ENCODE assay signal across 10 cellular contexts in the genomic region with DNA sequence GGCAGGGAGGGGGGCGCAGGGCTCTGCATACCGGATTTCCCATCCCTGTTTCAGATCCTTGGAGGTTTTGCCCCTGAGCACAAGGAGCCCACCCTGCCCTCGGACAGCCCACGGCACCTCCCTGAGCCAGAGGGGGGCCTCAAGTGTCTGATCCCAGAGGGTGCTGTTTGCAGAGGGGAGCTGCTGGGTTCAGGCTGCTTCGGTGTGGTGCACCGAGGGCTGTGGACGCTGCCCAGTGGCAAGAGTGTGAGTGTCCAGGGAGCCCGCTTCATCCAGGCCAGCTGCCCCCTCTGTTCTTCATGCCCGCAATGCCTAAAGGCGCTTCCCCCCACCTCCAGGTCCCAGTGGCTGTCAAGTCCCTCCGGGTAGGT. TPM values are rescaled to one million over a fixed set of nuclear protein-coding genes. Genes with fewer than 3 reads are reported as not detected.
DNase-seq lines count a peak whose midpoint lies in the region; ATAC-seq and TF ChIP-seq lines count a peak whose summit lies in the region.
"Had no signal": no experiment of that assay in that cellular context is flagged by ENCODE, and none has a peak within 500 bp of the region (broad histone marks: within the 10 kb centered on the region; RNA-seq: fewer than 3 reads in every experiment).

No MANE protein-coding gene starts in this region.

- peaks cover 0 to 35% (median 9%) of the 10 kb centered on the region in 4 donors for H3K4me1 Mint-ChIP-seq in CD4-positive, CD25-positive, alpha-beta regulatory T cell

- peaks cover 19% of the 10 kb centered on the region for H3K4me1 ChIP-seq in CD4-positive, CD25-positive, alpha-beta regulatory T cell (ENCODE audit: control insufficient read depth, insufficient read depth, low read length, poor library complexity, severe bottlenecking)
- H3K4me1 ChIP-seq in colonic mucosa (no peaks in the 10 kb centered on the region), ovary (ENCODE audit: insufficient read depth) (peaks cover 19% of the 10 kb centered on the region)

- no peak overlapping the region for H3K4me3 ChIP-seq in CD4-positive, CD25-positive, alpha-beta regulatory T cell (ENCODE audit: low read depth, low read length)
- H3K4me3 ChIP-seq in HFF-Myc (replicated peaks; ENCODE audit: low read depth, low read length) (peak overlapping the region; percentile 40), colonic mucosa (peak overlapping the region; percentile 31), ovary (peak overlapping the region; percentile 20)

- ATAC-seq in CD4-positive, CD25-positive, alpha-beta regulatory T cell (ENCODE audit: low read depth in 2 of 2): no peak
- ATAC-seq in GM19035 (IDR thresholded peaks at IDR 0.05; ENCODE audit: unreplicated experiment): no peak

- peaks cover 0 to 3% (median 1%) of the 10 kb centered on the region in 7 donors for H3K9me3 Mint-ChIP-seq in CD4-positive, CD25-positive, alpha-beta regulatory T cell

- no peaks in the 10 kb centered on the region for H3K36me3 Mint-ChIP-seq in CD4-positive, CD25-positive, alpha-beta regulatory T cell

- whole genome bisulfite sequencing in ovary, 3 donors: 51 to 78% (median 66%) methylated on average over 7 to 11 of the region's 11 CpGs

- peaks cover 18% of the 10 kb centered on the region for H3K27me3 ChIP-seq in CD4-positive, CD25-positive, alpha-beta regulatory T cell (ENCODE audit: control insufficient read depth, insufficient read depth, low read length)
- H3K27me3 ChIP-seq in colonic mucosa (no peaks in the 10 kb centered on the region), ovary (no peaks in the 10 kb centered on the region)

- no peak for TF ChIP-seq EP300 in ovary (IDR thresholded peaks at IDR 0.05)

- peaks cover 3 to 5% of the 10 kb centered on the region in 2 experiments for H3K9me3 ChIP-seq in CD4-positive, CD25-positive, alpha-beta regulatory T cell (ENCODE audit: control insufficient read depth in 2 of 2, low read length in 2 of 2)
- H3K9me3 ChIP-seq in colonic mucosa (no peaks in the 10 kb centered on the region), ovary (no peaks in the 10 kb centered on the region)

- H3K4me3 Mint-ChIP-seq in CD4-positive, CD25-positive, alpha-beta regulatory T cell: peak overlapping the region in 3 of 4 donors; percentile 84 to 88 (median 85)

- DNase-seq in CD4-positive, CD25-positive, alpha-beta regulatory T cell: no peak
- DNase-seq in HFF-Myc (ENCODE audit: extremely low read depth, low read depth): no peak
- no peak for DNase-seq in colonic mucosa
- peak in 1 of 5 donors; percentile 50 for DNase-seq in ovary
- DNase-seq in RKO (ENCODE audit: low spot score): no peak
- no peak for DNase-seq in NCI-H2081 (lab: John Stamatoyannopoulos, UW)
- no peak for DNase-seq in glomerular visceral epithelial cell (ENCODE audit: extremely low spot score)
- DNase-seq: DMS153, KBM-7 had no signal

- no peak for TF ChIP-seq POLR2A in ovary (IDR thresholded peaks at IDR 0.05)

- no peak overlapping the region for H3K27ac Mint-ChIP-seq in CD4-positive, CD25-positive, alpha-beta regulatory T cell

- TF ChIP-seq CTCF in HFF-Myc (IDR thresholded peaks at IDR 0.05; ENCODE audit: low read depth, low read length, missing control alignments) (no peak), colonic mucosa (IDR thresholded peaks at IDR 0.05) (no peak), ovary (IDR thresholded peaks at IDR 0.05) (no peak)

- H3K36me3 ChIP-seq in CD4-positive, CD25-positive, alpha-beta regulatory T cell (ENCODE audit: control insufficient read depth, insufficient read depth, low read length): peaks cover 5% of the 10 kb centered on the region
- no peaks in the 10 kb centered on the region for H3K36me3 ChIP-seq in colonic mucosa
- no peaks in the 10 kb centered on the region for H3K36me3 ChIP-seq in ovary

- intact Hi-C loops in colonic mucosa (cut with DNase I) (no loop called here), ovary (cut with DNase I) (no loop called here)

- H3K27me3 Mint-ChIP-seq in CD4-positive, CD25-positive, alpha-beta regulatory T cell: peaks cover 26% of the 10 kb centered on the region

- H3K9ac ChIP-seq in colonic mucosa (ENCODE audit: low read depth in 2 of 2, low read length in 2 of 2): peak overlapping the region in 1 of 2 donors; percentile 49

- H3K27ac ChIP-seq in CD4-positive, CD25-positive, alpha-beta regulatory T cell (ENCODE audit: insufficient read depth, low read length, poor library complexity, severe bottlenecking): peak overlapping the region; percentile 85
- H3K27ac ChIP-seq in colonic mucosa (no peak overlapping the region), ovary (peak overlapping the region in 1 of 2 donors; percentile 32)

RNA-seq across cellular contexts. Expression of a gene that starts 2.5 kb away (rescaled TPM):
- 4.8 TPM for total RNA-seq in CD4-positive, CD25-positive, alpha-beta regulatory T cell
- polyA plus RNA-seq in CD4-positive, CD25-positive, alpha-beta regulatory T cell: 1 to 10 TPM in 3 of 4 donors, under 1 TPM in 1; 0.42 to 3.8 (median 1.4) TPM
- total RNA-seq in colonic mucosa (10 to 100 TPM; 18.0 to 22.6 TPM), ovary (1 to 10 TPM; 5.0 to 8.3 (median 6.4) TPM)
- polyA plus RNA-seq in ovary: 1 to 10 TPM in 1 of 2 donors, under 1 TPM in 1; 0.85 to 3.6 TPM

RNA-seq across cellular contexts. Expression of a gene that starts 11.0 kb away (rescaled TPM):
- total RNA-seq in CD4-positive, CD25-positive, alpha-beta regulatory T cell: 113 TPM
- 100 to 1,000 TPM; 148 to 174 (median 153) TPM for polyA plus RNA-seq in CD4-positive, CD25-positive, alpha-beta regulatory T cell
- 10 to 100 TPM; 11.0 to 12.0 TPM for total RNA-seq in colonic mucosa
- total RNA-seq in ovary: 10 to 100 TPM; 11.0 to 52.4 (median 33.8) TPM
- polyA plus RNA-seq in ovary: 10 to 100 TPM in 1 of 2 donors, 1 to 10 TPM in 1; 7.1 to 40.9 TPM

RNA-seq across cellular contexts. Expression of a gene that starts 20.5 kb away (rescaled TPM):
- 23.0 TPM for total RNA-seq in CD4-positive, CD25-positive, alpha-beta regulatory T cell
- 10 to 100 TPM; 64.9 to 80.9 (median 66.7) TPM for polyA plus RNA-seq in CD4-positive, CD25-positive, alpha-beta regulatory T cell
- 100 to 1,000 TPM in 1 of 2 donors, 10 to 100 TPM in 1; 88.2 to 101 TPM for total RNA-seq in colonic mucosa
- 100 to 1,000 TPM in 2 of 7 donors, 10 to 100 TPM in 5; 57.0 to 133 (median 85.2) TPM for total RNA-seq in ovary
- polyA plus RNA-seq in ovary: 100 to 1,000 TPM in 1 of 2 donors, 10 to 100 TPM in 1; 44.0 to 128 TPM

RNA-seq across cellular contexts. Expression of a gene that starts 24.3 kb away (rescaled TPM):
- total RNA-seq in CD4-positive, CD25-positive, alpha-beta regulatory T cell: 3.6 TPM
- polyA plus RNA-seq in CD4-positive, CD25-positive, alpha-beta regulatory T cell: not detected
- total RNA-seq in colonic mucosa: 1 to 10 TPM; 2.5 to 5.0 TPM
- total RNA-seq in ovary: 10 to 100 TPM; 11.4 to 76.2 (median 53.9) TPM
- polyA plus RNA-seq in ovary: 10 to 100 TPM; 16.9 to 30.2 TPM

RNA-seq across cellular contexts. Expression of a gene that starts 28.4 kb away (rescaled TPM):
- not detected for total RNA-seq in CD4-positive, CD25-positive, alpha-beta regulatory T cell
- polyA plus RNA-seq in CD4-positive, CD25-positive, alpha-beta regulatory T cell: not detected
- not detected for total RNA-seq in colonic mucosa
- total RNA-seq in ovary: not detected
- not detected for polyA plus RNA-seq in ovary
